ENCODE assay signal across 8 cellular contexts in genomic region chr7:30330134-30331111, GRCh38. TPM values are rescaled to one million over a fixed set of nuclear protein-coding genes. Genes with fewer than 3 reads are reported as not detected.
DNase-seq lines count a peak whose midpoint lies in the region; ATAC-seq and TF ChIP-seq lines count a peak whose summit lies in the region.

No MANE protein-coding gene starts in this region.

- H3K27ac Mint-ChIP-seq in CD4-positive, alpha-beta T cell = peak overlapping the region; percentile 60
- peak overlapping the region; percentile 80 for H3K27ac Mint-ChIP-seq in T-helper 2 cell treated with Interferon-gamma antibody and Interleukin-4, amounts not matched to agents 5 μg/mL and 100 μg/mL, for 36 hours
- H3K27ac Mint-ChIP-seq in stimulated activated naive CD8-positive, alpha-beta T cell treated with anti-CD3 and anti-CD28 coated beads, Interleukin-15, amount 100 ng/mL, for 72 hours = peak overlapping the region; percentile 57 to 60

- CTCF ChIA-PET in CD4-positive, alpha-beta T cell (lab: Charles Lee) = interaction anchor here (1.1 to 1.6 kb wide), 6 partner anchors 7 to 54 kb away, joined by 3 to 6 read pairs (median 4); no protein-coding TSS in a partner anchor

- TF ChIP-seq CTCF in CD4-positive, alpha-beta T cell (IDR thresholded peaks at IDR 0.05) = no peak

- POLR2A ChIA-PET in CD4-positive, alpha-beta T cell (lab: Charles Lee) = interaction anchor here (0.8 to 2.7 kb wide), 8 partner anchors 8 to 148 kb away, joined by 3 to 26 read pairs (median 7); partner anchors contain the start of genes NOD1 and ZNRF2

- H3K36me3 Mint-ChIP-seq in CD4-positive, alpha-beta T cell (ENCODE audit: low read depth) = peaks cover 12% of the 10 kb centered on the region
- H3K36me3 Mint-ChIP-seq in T-helper 2 cell treated with Interferon-gamma antibody and Interleukin-4, amounts not matched to agents 5 μg/mL and 100 μg/mL, for 36 hours (ENCODE audit: low read depth) = peaks cover 28% of the 10 kb centered on the region

- no peaks in the 10 kb centered on the region for H3K9me3 Mint-ChIP-seq in CD4-positive, alpha-beta T cell
- peaks cover 5% of the 10 kb centered on the region for H3K9me3 Mint-ChIP-seq in T-helper 2 cell treated with Interferon-gamma antibody and Interleukin-4, amounts not matched to agents 5 μg/mL and 100 μg/mL, for 36 hours
- peaks cover 9 to 14% of the 10 kb centered on the region in 2 donors for H3K9me3 Mint-ChIP-seq in stimulated activated naive CD8-positive, alpha-beta T cell treated with anti-CD3 and anti-CD28 coated beads, Interleukin-15, amount 100 ng/mL, for 72 hours

- H3K27ac ChIP-seq in CD4-positive, alpha-beta T cell (ENCODE audit: low read depth, low read length) = no peak overlapping the region

- H3K27me3 ChIP-seq in CD4-positive, alpha-beta T cell (ENCODE audit: control insufficient read depth, insufficient read depth, low read length) = no peaks in the 10 kb centered on the region

- H3K4me3 Mint-ChIP-seq in CD4-positive, alpha-beta T cell = peak overlapping the region; percentile 48
- H3K4me3 Mint-ChIP-seq in T-helper 2 cell treated with Interferon-gamma antibody and Interleukin-4, amounts not matched to agents 5 μg/mL and 100 μg/mL, for 36 hours = peak overlapping the region; percentile 71
- peak overlapping the region; percentile 77 for H3K4me3 Mint-ChIP-seq in stimulated activated naive CD8-positive, alpha-beta T cell treated with anti-CD3 and anti-CD28 coated beads, Interleukin-15, amount 100 ng/mL, for 72 hours

- peak; percentile 89 for ATAC-seq in CD4-positive, alpha-beta T cell (ENCODE audit: poor library complexity)
- peak; percentile 96 for ATAC-seq in GM19395 (IDR thresholded peaks at IDR 0.05; ENCODE audit: unreplicated experiment)
- peak; percentile 85 for ATAC-seq in HG03342 (IDR thresholded peaks at IDR 0.05; ENCODE audit: unreplicated experiment)
- peak; percentile 98 for ATAC-seq in stimulated activated naive CD8-positive, alpha-beta T cell treated with anti-CD3 and anti-CD28 coated beads, Interleukin-15, amount 100 ng/mL, for 72 hours

- intact Hi-C loops in CD4-positive, alpha-beta T cell (cut with DNase I, micrococcal nuclease) = loop anchor here (1.0 to 2.0 kb wide), 2 partner anchors 14 to 15 kb away; no protein-coding TSS in a partner anchor

- no peaks in the 10 kb centered on the region for H3K9me3 ChIP-seq in CD4-positive, alpha-beta T cell (ENCODE audit: control insufficient read depth, low read length)

- H3K4me1 Mint-ChIP-seq in CD4-positive, alpha-beta T cell (ENCODE audit: low read depth) = peaks cover 72% of the 10 kb centered on the region
- peaks cover 45% of the 10 kb centered on the region for H3K4me1 Mint-ChIP-seq in T-helper 2 cell treated with Interferon-gamma antibody and Interleukin-4, amounts not matched to agents 5 μg/mL and 100 μg/mL, for 36 hours (ENCODE audit: low read depth)
- H3K4me1 Mint-ChIP-seq in stimulated activated naive CD8-positive, alpha-beta T cell treated with anti-CD3 and anti-CD28 coated beads, Interleukin-15, amount 100 ng/mL, for 72 hours = peaks cover 52% of the 10 kb centered on the region

- peak in 2 of 10 experiments; percentile 13 to 16 for DNase-seq in CD4-positive, alpha-beta T cell
- peak; percentile 22 for DNase-seq in T-helper 2 cell treated with Interferon-gamma antibody and Interleukin-4, amounts not matched to agents 5 μg/mL and 100 μg/mL, for 36 hours (ENCODE audit: low spot score)
- DNase-seq in stimulated activated naive CD8-positive, alpha-beta T cell treated with anti-CD3 and anti-CD28 coated beads, Interleukin-15, amount 100 ng/mL, for 72 hours = peak in 1 of 2 donors; percentile 22
- DNase-seq in COLO668 (lab: John Stamatoyannopoulos, UW; ENCODE audit: unreplicated experiment) (no peak), COLO829 (ENCODE audit: low spot score) (no peak), medulla oblongata (ENCODE audit: extremely low spot score) (no peak)

- H3K27me3 Mint-ChIP-seq in CD4-positive, alpha-beta T cell = no peaks in the 10 kb centered on the region
- no peaks in the 10 kb centered on the region for H3K27me3 Mint-ChIP-seq in T-helper 2 cell treated with Interferon-gamma antibody and Interleukin-4, amounts not matched to agents 5 μg/mL and 100 μg/mL, for 36 hours (ENCODE audit: low read depth)
- H3K27me3 Mint-ChIP-seq in stimulated activated naive CD8-positive, alpha-beta T cell treated with anti-CD3 and anti-CD28 coated beads, Interleukin-15, amount 100 ng/mL, for 72 hours = no peaks in the 10 kb centered on the region

RNA-seq across cellular contexts. Expression of gene ZNRF2, which starts 46.0 kb away (rescaled TPM):
- total RNA-seq in CD4-positive, alpha-beta T cell = 10 to 100 TPM; 20.4 to 23.6 TPM
